In the genomic region with DNA sequence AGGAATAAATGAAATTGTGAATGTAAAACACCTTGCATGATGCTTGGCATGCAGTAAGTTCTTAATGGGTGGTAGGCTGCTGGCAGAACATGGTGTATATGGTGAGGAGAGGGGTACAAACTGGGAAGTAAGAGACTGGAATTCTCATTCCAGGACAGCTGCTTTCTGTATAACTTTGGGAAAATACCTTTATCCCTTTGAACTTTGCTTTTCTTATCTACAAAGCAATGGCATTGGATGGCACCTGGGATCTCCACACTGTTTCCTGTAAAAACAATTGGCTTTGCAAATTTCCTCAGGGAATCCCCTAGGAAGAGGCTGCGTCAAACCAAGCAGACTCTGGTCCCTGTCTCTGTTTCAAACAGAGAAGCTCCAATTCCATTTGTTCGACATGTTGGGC, we compare ENCODE assay signal across 1 cellular context.
TF ChIP-seq lines count a peak whose summit lies in the region.

No MANE protein-coding gene starts in this region.

TF ChIP-seq in HepG2, 621 proteins besides CTCF, POLR2A, EP300 and RAD21 (continued from another document and continues in another):
- TF ChIP-seq, protein P1, sequence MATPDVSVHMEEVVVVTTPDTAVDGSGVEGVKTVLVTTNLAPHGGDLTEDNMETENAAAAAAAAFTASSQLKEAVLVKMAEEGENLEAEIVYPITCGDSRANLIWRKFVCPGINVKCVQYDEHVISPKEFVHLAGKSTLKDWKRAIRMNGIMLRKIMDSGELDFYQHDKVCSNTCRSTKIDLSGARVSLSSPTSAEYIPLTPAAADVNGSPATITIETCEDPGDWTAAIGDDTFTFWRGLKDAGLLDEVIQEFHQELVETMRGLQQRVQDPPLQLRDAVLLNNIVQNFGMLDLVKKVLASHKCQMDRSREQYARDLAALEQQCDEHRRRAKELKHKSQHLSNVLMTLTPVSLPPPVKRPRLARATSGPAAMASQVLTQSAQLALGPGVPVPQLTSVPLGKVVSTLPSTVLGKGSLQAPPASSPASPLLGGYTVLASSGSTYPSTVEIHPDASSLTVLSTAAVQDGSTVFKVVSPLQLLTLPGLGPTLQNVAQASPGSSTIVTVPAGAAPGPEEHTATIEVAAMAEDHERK (CRISPR knock-in tag; IDR thresholded peaks at IDR 0.05; ENCODE audit: low read depth) = no peak
- no peak for TF ChIP-seq ZSCAN12 (CRISPR knock-in tag; IDR thresholded peaks at IDR 0.05)
- no peak for TF ChIP-seq KMT2A (CRISPR knock-in tag; IDR thresholded peaks at IDR 0.05)
- TF ChIP-seq, protein P2, sequence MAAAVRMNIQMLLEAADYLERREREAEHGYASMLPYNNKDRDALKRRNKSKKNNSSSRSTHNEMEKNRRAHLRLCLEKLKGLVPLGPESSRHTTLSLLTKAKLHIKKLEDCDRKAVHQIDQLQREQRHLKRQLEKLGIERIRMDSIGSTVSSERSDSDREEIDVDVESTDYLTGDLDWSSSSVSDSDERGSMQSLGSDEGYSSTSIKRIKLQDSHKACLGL (CRISPR knock-in tag; IDR thresholded peaks at IDR 0.05) = no peak
- TF ChIP-seq, protein P3, sequence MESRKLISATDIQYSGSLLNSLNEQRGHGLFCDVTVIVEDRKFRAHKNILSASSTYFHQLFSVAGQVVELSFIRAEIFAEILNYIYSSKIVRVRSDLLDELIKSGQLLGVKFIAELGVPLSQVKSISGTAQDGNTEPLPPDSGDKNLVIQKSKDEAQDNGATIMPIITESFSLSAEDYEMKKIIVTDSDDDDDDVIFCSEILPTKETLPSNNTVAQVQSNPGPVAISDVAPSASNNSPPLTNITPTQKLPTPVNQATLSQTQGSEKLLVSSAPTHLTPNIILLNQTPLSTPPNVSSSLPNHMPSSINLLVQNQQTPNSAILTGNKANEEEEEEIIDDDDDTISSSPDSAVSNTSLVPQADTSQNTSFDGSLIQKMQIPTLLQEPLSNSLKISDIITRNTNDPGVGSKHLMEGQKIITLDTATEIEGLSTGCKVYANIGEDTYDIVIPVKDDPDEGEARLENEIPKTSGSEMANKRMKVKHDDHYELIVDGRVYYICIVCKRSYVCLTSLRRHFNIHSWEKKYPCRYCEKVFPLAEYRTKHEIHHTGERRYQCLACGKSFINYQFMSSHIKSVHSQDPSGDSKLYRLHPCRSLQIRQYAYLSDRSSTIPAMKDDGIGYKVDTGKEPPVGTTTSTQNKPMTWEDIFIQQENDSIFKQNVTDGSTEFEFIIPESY (CRISPR knock-in tag; IDR thresholded peaks at IDR 0.05) = no peak
- TF ChIP-seq, protein P4, sequence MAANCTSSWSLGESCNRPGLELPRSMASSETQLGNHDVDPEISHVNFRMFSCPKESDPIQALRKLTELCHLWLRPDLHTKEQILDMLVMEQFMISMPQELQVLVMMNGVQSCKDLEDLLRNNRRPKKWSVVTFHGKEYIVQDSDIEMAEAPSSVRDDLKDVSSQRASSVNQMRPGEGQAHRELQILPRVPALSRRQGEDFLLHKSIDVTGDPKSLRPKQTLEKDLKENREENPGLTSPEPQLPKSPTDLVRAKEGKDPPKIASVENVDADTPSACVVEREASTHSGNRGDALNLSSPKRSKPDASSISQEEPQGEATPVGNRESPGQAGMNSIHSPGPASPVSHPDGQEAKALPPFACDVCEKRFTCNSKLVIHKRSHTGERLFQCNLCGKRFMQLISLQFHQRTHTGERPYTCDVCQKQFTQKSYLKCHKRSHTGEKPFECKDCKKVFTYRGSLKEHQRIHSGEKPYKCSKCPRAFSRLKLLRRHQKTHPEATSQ (CRISPR knock-in tag; IDR thresholded peaks at IDR 0.05; ENCODE audit: borderline replicate concordance) = no peak
- no peak for TF ChIP-seq LCORL (IDR thresholded peaks at IDR 0.05)
- peak; percentile 79 for TF ChIP-seq LCORL (CRISPR knock-in tag; IDR thresholded peaks at IDR 0.05)
- TF ChIP-seq, protein P5, sequence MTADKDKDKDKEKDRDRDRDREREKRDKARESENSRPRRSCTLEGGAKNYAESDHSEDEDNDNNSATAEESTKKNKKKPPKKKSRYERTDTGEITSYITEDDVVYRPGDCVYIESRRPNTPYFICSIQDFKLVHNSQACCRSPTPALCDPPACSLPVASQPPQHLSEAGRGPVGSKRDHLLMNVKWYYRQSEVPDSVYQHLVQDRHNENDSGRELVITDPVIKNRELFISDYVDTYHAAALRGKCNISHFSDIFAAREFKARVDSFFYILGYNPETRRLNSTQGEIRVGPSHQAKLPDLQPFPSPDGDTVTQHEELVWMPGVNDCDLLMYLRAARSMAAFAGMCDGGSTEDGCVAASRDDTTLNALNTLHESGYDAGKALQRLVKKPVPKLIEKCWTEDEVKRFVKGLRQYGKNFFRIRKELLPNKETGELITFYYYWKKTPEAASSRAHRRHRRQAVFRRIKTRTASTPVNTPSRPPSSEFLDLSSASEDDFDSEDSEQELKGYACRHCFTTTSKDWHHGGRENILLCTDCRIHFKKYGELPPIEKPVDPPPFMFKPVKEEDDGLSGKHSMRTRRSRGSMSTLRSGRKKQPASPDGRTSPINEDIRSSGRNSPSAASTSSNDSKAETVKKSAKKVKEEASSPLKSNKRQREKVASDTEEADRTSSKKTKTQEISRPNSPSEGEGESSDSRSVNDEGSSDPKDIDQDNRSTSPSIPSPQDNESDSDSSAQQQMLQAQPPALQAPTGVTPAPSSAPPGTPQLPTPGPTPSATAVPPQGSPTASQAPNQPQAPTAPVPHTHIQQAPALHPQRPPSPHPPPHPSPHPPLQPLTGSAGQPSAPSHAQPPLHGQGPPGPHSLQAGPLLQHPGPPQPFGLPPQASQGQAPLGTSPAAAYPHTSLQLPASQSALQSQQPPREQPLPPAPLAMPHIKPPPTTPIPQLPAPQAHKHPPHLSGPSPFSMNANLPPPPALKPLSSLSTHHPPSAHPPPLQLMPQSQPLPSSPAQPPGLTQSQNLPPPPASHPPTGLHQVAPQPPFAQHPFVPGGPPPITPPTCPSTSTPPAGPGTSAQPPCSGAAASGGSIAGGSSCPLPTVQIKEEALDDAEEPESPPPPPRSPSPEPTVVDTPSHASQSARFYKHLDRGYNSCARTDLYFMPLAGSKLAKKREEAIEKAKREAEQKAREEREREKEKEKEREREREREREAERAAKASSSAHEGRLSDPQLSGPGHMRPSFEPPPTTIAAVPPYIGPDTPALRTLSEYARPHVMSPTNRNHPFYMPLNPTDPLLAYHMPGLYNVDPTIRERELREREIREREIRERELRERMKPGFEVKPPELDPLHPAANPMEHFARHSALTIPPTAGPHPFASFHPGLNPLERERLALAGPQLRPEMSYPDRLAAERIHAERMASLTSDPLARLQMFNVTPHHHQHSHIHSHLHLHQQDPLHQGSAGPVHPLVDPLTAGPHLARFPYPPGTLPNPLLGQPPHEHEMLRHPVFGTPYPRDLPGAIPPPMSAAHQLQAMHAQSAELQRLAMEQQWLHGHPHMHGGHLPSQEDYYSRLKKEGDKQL (CRISPR knock-in tag; IDR thresholded peaks at IDR 0.05; ENCODE audit: low read depth) = no peak
- no peak for TF ChIP-seq ZNF747 (CRISPR knock-in tag; IDR thresholded peaks at IDR 0.05; ENCODE audit: borderline replicate concordance)
- peak; percentile 81 for TF ChIP-seq RXRB (CRISPR knock-in tag; IDR thresholded peaks at IDR 0.05; ENCODE audit: borderline replicate concordance)
- TF ChIP-seq, protein P6, sequence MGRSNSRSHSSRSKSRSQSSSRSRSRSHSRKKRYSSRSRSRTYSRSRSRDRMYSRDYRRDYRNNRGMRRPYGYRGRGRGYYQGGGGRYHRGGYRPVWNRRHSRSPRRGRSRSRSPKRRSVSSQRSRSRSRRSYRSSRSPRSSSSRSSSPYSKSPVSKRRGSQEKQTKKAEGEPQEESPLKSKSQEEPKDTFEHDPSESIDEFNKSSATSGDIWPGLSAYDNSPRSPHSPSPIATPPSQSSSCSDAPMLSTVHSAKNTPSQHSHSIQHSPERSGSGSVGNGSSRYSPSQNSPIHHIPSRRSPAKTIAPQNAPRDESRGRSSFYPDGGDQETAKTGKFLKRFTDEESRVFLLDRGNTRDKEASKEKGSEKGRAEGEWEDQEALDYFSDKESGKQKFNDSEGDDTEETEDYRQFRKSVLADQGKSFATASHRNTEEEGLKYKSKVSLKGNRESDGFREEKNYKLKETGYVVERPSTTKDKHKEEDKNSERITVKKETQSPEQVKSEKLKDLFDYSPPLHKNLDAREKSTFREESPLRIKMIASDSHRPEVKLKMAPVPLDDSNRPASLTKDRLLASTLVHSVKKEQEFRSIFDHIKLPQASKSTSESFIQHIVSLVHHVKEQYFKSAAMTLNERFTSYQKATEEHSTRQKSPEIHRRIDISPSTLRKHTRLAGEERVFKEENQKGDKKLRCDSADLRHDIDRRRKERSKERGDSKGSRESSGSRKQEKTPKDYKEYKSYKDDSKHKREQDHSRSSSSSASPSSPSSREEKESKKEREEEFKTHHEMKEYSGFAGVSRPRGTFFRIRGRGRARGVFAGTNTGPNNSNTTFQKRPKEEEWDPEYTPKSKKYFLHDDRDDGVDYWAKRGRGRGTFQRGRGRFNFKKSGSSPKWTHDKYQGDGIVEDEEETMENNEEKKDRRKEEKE (IDR thresholded peaks at IDR 0.05) = no peak
- TF ChIP-seq, protein P7, sequence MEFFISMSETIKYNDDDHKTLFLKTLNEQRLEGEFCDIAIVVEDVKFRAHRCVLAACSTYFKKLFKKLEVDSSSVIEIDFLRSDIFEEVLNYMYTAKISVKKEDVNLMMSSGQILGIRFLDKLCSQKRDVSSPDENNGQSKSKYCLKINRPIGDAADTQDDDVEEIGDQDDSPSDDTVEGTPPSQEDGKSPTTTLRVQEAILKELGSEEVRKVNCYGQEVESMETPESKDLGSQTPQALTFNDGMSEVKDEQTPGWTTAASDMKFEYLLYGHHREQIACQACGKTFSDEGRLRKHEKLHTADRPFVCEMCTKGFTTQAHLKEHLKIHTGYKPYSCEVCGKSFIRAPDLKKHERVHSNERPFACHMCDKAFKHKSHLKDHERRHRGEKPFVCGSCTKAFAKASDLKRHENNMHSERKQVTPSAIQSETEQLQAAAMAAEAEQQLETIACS (CRISPR knock-in tag; IDR thresholded peaks at IDR 0.05) = no peak
- TF ChIP-seq, protein P8, sequence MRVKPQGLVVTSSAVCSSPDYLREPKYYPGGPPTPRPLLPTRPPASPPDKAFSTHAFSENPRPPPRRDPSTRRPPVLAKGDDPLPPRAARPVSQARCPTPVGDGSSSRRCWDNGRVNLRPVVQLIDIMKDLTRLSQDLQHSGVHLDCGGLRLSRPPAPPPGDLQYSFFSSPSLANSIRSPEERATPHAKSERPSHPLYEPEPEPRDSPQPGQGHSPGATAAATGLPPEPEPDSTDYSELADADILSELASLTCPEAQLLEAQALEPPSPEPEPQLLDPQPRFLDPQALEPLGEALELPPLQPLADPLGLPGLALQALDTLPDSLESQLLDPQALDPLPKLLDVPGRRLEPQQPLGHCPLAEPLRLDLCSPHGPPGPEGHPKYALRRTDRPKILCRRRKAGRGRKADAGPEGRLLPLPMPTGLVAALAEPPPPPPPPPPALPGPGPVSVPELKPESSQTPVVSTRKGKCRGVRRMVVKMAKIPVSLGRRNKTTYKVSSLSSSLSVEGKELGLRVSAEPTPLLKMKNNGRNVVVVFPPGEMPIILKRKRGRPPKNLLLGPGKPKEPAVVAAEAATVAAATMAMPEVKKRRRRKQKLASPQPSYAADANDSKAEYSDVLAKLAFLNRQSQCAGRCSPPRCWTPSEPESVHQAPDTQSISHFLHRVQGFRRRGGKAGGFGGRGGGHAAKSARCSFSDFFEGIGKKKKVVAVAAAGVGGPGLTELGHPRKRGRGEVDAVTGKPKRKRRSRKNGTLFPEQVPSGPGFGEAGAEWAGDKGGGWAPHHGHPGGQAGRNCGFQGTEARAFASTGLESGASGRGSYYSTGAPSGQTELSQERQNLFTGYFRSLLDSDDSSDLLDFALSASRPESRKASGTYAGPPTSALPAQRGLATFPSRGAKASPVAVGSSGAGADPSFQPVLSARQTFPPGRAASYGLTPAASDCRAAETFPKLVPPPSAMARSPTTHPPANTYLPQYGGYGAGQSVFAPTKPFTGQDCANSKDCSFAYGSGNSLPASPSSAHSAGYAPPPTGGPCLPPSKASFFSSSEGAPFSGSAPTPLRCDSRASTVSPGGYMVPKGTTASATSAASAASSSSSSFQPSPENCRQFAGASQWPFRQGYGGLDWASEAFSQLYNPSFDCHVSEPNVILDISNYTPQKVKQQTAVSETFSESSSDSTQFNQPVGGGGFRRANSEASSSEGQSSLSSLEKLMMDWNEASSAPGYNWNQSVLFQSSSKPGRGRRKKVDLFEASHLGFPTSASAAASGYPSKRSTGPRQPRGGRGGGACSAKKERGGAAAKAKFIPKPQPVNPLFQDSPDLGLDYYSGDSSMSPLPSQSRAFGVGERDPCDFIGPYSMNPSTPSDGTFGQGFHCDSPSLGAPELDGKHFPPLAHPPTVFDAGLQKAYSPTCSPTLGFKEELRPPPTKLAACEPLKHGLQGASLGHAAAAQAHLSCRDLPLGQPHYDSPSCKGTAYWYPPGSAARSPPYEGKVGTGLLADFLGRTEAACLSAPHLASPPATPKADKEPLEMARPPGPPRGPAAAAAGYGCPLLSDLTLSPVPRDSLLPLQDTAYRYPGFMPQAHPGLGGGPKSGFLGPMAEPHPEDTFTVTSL (CRISPR knock-in tag; IDR thresholded peaks at IDR 0.05; ENCODE audit: borderline replicate concordance) = peak; percentile 84; the same call in 1 of the 2 replicates
- TF ChIP-seq, protein P9, sequence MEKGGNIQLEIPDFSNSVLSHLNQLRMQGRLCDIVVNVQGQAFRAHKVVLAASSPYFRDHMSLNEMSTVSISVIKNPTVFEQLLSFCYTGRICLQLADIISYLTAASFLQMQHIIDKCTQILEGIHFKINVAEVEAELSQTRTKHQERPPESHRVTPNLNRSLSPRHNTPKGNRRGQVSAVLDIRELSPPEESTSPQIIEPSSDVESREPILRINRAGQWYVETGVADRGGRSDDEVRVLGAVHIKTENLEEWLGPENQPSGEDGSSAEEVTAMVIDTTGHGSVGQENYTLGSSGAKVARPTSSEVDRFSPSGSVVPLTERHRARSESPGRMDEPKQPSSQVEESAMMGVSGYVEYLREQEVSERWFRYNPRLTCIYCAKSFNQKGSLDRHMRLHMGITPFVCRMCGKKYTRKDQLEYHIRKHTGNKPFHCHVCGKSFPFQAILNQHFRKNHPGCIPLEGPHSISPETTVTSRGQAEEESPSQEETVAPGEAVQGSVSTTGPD (CRISPR knock-in tag; IDR thresholded peaks at IDR 0.05) = no peak
- TF ChIP-seq, protein P10, sequence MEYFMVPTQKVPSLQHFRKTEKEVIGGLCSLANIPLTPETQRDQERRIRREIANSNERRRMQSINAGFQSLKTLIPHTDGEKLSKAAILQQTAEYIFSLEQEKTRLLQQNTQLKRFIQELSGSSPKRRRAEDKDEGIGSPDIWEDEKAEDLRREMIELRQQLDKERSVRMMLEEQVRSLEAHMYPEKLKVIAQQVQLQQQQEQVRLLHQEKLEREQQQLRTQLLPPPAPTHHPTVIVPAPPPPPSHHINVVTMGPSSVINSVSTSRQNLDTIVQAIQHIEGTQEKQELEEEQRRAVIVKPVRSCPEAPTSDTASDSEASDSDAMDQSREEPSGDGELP (IDR thresholded peaks at IDR 0.05; ENCODE audit: borderline replicate concordance, low read depth) = peak; percentile 64; the same call in 1 of the 2 replicates
- no peak for TF ChIP-seq ARNT (IDR thresholded peaks at IDR 0.05)
- TF ChIP-seq, protein P11, sequence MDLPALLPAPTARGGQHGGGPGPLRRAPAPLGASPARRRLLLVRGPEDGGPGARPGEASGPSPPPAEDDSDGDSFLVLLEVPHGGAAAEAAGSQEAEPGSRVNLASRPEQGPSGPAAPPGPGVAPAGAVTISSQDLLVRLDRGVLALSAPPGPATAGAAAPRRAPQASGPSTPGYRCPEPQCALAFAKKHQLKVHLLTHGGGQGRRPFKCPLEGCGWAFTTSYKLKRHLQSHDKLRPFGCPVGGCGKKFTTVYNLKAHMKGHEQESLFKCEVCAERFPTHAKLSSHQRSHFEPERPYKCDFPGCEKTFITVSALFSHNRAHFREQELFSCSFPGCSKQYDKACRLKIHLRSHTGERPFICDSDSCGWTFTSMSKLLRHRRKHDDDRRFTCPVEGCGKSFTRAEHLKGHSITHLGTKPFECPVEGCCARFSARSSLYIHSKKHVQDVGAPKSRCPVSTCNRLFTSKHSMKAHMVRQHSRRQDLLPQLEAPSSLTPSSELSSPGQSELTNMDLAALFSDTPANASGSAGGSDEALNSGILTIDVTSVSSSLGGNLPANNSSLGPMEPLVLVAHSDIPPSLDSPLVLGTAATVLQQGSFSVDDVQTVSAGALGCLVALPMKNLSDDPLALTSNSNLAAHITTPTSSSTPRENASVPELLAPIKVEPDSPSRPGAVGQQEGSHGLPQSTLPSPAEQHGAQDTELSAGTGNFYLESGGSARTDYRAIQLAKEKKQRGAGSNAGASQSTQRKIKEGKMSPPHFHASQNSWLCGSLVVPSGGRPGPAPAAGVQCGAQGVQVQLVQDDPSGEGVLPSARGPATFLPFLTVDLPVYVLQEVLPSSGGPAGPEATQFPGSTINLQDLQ (CRISPR knock-in tag; IDR thresholded peaks at IDR 0.05) = no peak
- TF ChIP-seq GTF2F1 (IDR thresholded peaks at IDR 0.05; ENCODE audit: low read length) = no peak
